8 cellular contexts compared by ENCODE assay signal in genomic region chr17:1720856-1721386, GRCh38. TPM values are rescaled to one million over a fixed set of nuclear protein-coding genes. Genes with fewer than 3 reads are reported as not detected.
A peak's percentile ranks its signal among the peaks of the same experiment; 100 is the strongest.
DNase-seq lines count a peak whose midpoint lies in the region; TF ChIP-seq lines count a peak whose summit lies in the region.

No MANE protein-coding gene starts in this region.

- no peaks in the 10 kb centered on the region for H3K9me3 Mint-ChIP-seq in activated CD4-positive, alpha-beta T cell treated with anti-CD3 and anti-CD28 coated beads, Interleukin-2, amount 10 ng/mL, durations not matched to agents 7 days and 5 days

- DNase-seq in NCI-H1092 treated with DMSO at 0.1 percent for 48 hours (lab: John Stamatoyannopoulos, UW) (peak; percentile 48), NCI-H1092 (lab: John Stamatoyannopoulos, UW) (no peak), NCI-H146 treated with DMSO at 0.1 percent for 48 hours (lab: John Stamatoyannopoulos, UW; ENCODE audit: unreplicated experiment) (peak; percentile 49), dermis blood vessel endothelial cell (peak; percentile 77), myocyte (ENCODE audit: low read depth) (peak; percentile 72), stomach (peak; percentile 72), KG1 (lab: John Stamatoyannopoulos, UW) (no peak)
- peak; percentile 83 for DNase-seq in activated CD4-positive, alpha-beta T cell treated with anti-CD3 and anti-CD28 coated beads, Interleukin-2, amount 10 ng/mL, durations not matched to agents 7 days and 5 days

- peaks cover 37 to 56% (median 51%) of the 10 kb centered on the region in 4 donors for H3K4me1 ChIP-seq in stomach

- peak in 5 of 7 experiments; percentile 91 to 98 (median 94) for TF ChIP-seq CTCF in stomach (IDR thresholded peaks at IDR 0.05)

- 30 to 37% (median 36%) methylated on average over 11 of the region's 11 CpGs for WGBS in stomach, 5 donors

- H3K36me3 Mint-ChIP-seq in activated CD4-positive, alpha-beta T cell treated with anti-CD3 and anti-CD28 coated beads, Interleukin-2, amount 10 ng/mL, durations not matched to agents 7 days and 5 days (ENCODE audit: low read depth) = peaks cover 7% of the 10 kb centered on the region

- no peaks in the 10 kb centered on the region for H3K27me3 ChIP-seq in stomach

- H3K4me3 Mint-ChIP-seq in activated CD4-positive, alpha-beta T cell treated with anti-CD3 and anti-CD28 coated beads, Interleukin-2, amount 10 ng/mL, durations not matched to agents 7 days and 5 days = no peak overlapping the region

- no peak for TF ChIP-seq EP300 in stomach (IDR thresholded peaks at IDR 0.05)

- H3K36me3 ChIP-seq in stomach = peaks cover 0 to 4% (median 1%) of the 10 kb centered on the region in 4 donors

- peak overlapping the region in 3 of 5 donors; percentile 17 to 58 (median 51) for H3K27ac ChIP-seq in stomach

- H3K27ac Mint-ChIP-seq in activated CD4-positive, alpha-beta T cell treated with anti-CD3 and anti-CD28 coated beads, Interleukin-2, amount 10 ng/mL, durations not matched to agents 7 days and 5 days = peak overlapping the region; percentile 82

- no peak for TF ChIP-seq POLR2A in stomach (IDR thresholded peaks at IDR 0.05)

- intact Hi-C loops in stomach (cut with DNase I; ENCODE audit: low total_unique reads) = loop anchor here (10.0 kb wide), 1 partner anchor 54 kb away; no protein-coding TSS in a partner anchor

- POLR2A ChIA-PET in activated CD4-positive, alpha-beta T cell treated with anti-CD3 and anti-CD28 coated beads, Interleukin-2, amount 10 ng/mL, durations not matched to agents 7 days and 5 days (lab: Charles Lee) = interaction anchor here (0.6 kb wide), 1 partner anchor 1038 kb away, joined by 9 read pairs; no protein-coding TSS in a partner anchor

- H3K4me3 ChIP-seq in stomach = no peak overlapping the region

- H3K4me1 Mint-ChIP-seq in activated CD4-positive, alpha-beta T cell treated with anti-CD3 and anti-CD28 coated beads, Interleukin-2, amount 10 ng/mL, durations not matched to agents 7 days and 5 days = peaks cover 59% of the 10 kb centered on the region

- H3K27me3 Mint-ChIP-seq in activated CD4-positive, alpha-beta T cell treated with anti-CD3 and anti-CD28 coated beads, Interleukin-2, amount 10 ng/mL, durations not matched to agents 7 days and 5 days = no peaks in the 10 kb centered on the region

- CTCF ChIA-PET in activated CD4-positive, alpha-beta T cell treated with anti-CD3 and anti-CD28 coated beads, Interleukin-2, amount 10 ng/mL, durations not matched to agents 7 days and 5 days (lab: Charles Lee) = interaction anchor here (0.6 to 2.0 kb wide), 12 partner anchors 9 to 543 kb away, joined by 3 to 8 read pairs (median 3); partner anchors contain the start of gene TLCD2

- H3K9me3 ChIP-seq in stomach = no peaks in the 10 kb centered on the region

RNA-seq across cellular contexts. Expression of gene WDR81, which starts 3.6 kb away (rescaled TPM):
- 10 to 100 TPM; 50.7 to 57.9 TPM for total RNA-seq in activated CD4-positive, alpha-beta T cell treated with anti-CD3 and anti-CD28 coated beads, Interleukin-2, amount 10 ng/mL, durations not matched to agents 7 days and 5 days
- 25.2 and 26.9 TPM in 2 replicates for total RNA-seq in dermis blood vessel endothelial cell
- 76.0 and 76.8 TPM in 2 replicates for total RNA-seq in myocyte
- 30.0 TPM for polyA plus RNA-seq in myocyte (2012)
- 10 to 100 TPM; 13.4 to 56.5 (median 14.0) TPM for total RNA-seq in stomach
- polyA plus RNA-seq in stomach = 10 to 100 TPM in 2 of 3 donors, 1 to 10 TPM in 1; 9.3 to 10.6 (median 10.2) TPM

RNA-seq across cellular contexts. Expression of gene TLCD2, which starts 10.7 kb away (rescaled TPM):
- under 1 TPM; 0.07 to 0.12 TPM for total RNA-seq in activated CD4-positive, alpha-beta T cell treated with anti-CD3 and anti-CD28 coated beads, Interleukin-2, amount 10 ng/mL, durations not matched to agents 7 days and 5 days
- 1.7 and 1.8 TPM in 2 replicates for total RNA-seq in dermis blood vessel endothelial cell
- total RNA-seq in myocyte = 1.7 and 1.8 TPM in 2 replicates
- polyA plus RNA-seq in myocyte (2012) = 10.2 TPM
- 1 to 10 TPM; 4.5 to 9.6 (median 8.1) TPM for total RNA-seq in stomach
- 1 to 10 TPM; 2.8 to 3.7 (median 3.1) TPM for polyA plus RNA-seq in stomach

RNA-seq across cellular contexts. Expression of gene SERPINF2, which starts 21.8 kb away (rescaled TPM):
- total RNA-seq in activated CD4-positive, alpha-beta T cell treated with anti-CD3 and anti-CD28 coated beads, Interleukin-2, amount 10 ng/mL, durations not matched to agents 7 days and 5 days = 1 to 10 TPM in 1 of 2 experiments, under 1 TPM in 1; 0.79 to 1.3 TPM
- total RNA-seq in dermis blood vessel endothelial cell = 0.05 and 0.17 TPM in 2 replicates
- total RNA-seq in myocyte = 0.67 and 2.0 TPM in 2 replicates
- 1.1 TPM for polyA plus RNA-seq in myocyte (2012)
- 1 to 10 TPM in 2 of 5 donors, under 1 TPM in 3; 0.45 to 4.1 (median 0.87) TPM for total RNA-seq in stomach
- polyA plus RNA-seq in stomach = 1 to 10 TPM in 2 of 3 donors, under 1 TPM in 1; 0.92 to 5.2 (median 1.9) TPM

RNA-seq across cellular contexts. Expression of gene PRPF8, which starts 36.3 kb away (rescaled TPM):
- total RNA-seq in activated CD4-positive, alpha-beta T cell treated with anti-CD3 and anti-CD28 coated beads, Interleukin-2, amount 10 ng/mL, durations not matched to agents 7 days and 5 days = 100 to 1,000 TPM; 302 to 316 TPM
- total RNA-seq in dermis blood vessel endothelial cell (79.6 and 218 TPM in 2 replicates), myocyte (86.1 and 89.3 TPM in 2 replicates), stomach (100 to 1,000 TPM; 126 to 252 (median 201) TPM)
- 147 TPM for polyA plus RNA-seq in myocyte (2012)
- polyA plus RNA-seq in stomach = 10 to 100 TPM; 33.6 to 83.4 (median 38.4) TPM

RNA-seq across cellular contexts. Expression of gene SERPINF1, which starts 40.9 kb away (rescaled TPM):
- total RNA-seq in activated CD4-positive, alpha-beta T cell treated with anti-CD3 and anti-CD28 coated beads, Interleukin-2, amount 10 ng/mL, durations not matched to agents 7 days and 5 days = 1 to 10 TPM; 1.3 to 2.0 TPM
- total RNA-seq in dermis blood vessel endothelial cell (0.37 TPM in 1 of 2 replicates, not detected in the other), myocyte (5,512 and 6,691 TPM in 2 replicates), stomach (100 to 1,000 TPM in 4 of 5 donors, 10 to 100 TPM in 1; 72.4 to 334 (median 186) TPM)
- 567 TPM for polyA plus RNA-seq in myocyte (2012)
- polyA plus RNA-seq in stomach = 100 to 1,000 TPM in 1 of 3 donors, 10 to 100 TPM in 2; 45.5 to 126 (median 68.9) TPM

Comparison
In these comparisons a context has a peak if more than half of its experiments do, and no peak if none do; other contexts are left out.
1. DNase-seq: peak in NCI-H1092 treated with DMSO at 0.1 percent for 48 hours (single experiment), NCI-H146 treated with DMSO at 0.1 percent for 48 hours (single experiment), activated CD4-positive, alpha-beta T cell treated with anti-CD3 and anti-CD28 coated beads, Interleukin-2, amount 10 ng/mL, durations not matched to agents 7 days and 5 days (single experiment), dermis blood vessel endothelial cell (single experiment), myocyte (single experiment) and stomach (single experiment); none in NCI-H1092 (single experiment) and KG1 (single experiment).